Comparison of ENCODE assay signal across 2 cellular contexts in the genomic region with DNA sequence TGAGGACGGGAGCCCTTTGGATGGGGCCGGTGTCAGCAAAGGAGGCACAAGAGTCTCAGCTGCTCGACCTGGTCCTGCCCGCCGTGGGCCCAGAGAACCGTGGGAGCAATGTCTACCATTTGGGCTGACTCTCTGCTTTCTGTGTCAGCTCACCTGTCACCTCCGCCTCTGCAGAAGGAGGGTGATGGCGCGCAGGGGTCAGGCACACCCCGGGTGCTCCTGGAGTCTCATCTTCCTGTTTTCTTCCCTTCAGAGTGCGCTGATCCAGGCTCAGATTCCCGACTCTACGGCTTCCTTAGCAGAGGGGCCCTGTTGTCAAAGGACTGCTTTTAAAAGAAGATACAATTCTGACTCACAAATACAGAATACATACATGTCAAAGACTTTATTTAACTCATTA.
TF ChIP-seq lines count a peak whose summit lies in the region.

No MANE protein-coding gene starts in this region.

TF ChIP-seq in H1, 55 proteins besides CTCF, POLR2A, EP300 and RAD21:
- TF ChIP-seq, protein P1, sequence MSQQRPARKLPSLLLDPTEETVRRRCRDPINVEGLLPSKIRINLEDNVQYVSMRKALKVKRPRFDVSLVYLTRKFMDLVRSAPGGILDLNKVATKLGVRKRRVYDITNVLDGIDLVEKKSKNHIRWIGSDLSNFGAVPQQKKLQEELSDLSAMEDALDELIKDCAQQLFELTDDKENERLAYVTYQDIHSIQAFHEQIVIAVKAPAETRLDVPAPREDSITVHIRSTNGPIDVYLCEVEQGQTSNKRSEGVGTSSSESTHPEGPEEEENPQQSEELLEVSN (IDR thresholded peaks at IDR 0.05): no peak
- no peak for TF ChIP-seq BRCA1 (IDR thresholded peaks at IDR 0.05; ENCODE audit: low read depth, low read length)
- TF ChIP-seq CHD1 (IDR thresholded peaks at IDR 0.05; ENCODE audit: low read depth, low read length): no peak
- TF ChIP-seq EZH2 (IDR thresholded peaks at IDR 0.05; ENCODE audit: low read depth, low read length, severe bottlenecking): no peak
- no peak for TF ChIP-seq USF2 (IDR thresholded peaks at IDR 0.05; ENCODE audit: low read length)
- TF ChIP-seq POLR2AphosphoS5 (IDR thresholded peaks at IDR 0.05; ENCODE audit: low read depth, low read length): no peak
- no peak for TF ChIP-seq PHF8 (conservative IDR thresholded peaks at IDR 0.05; ENCODE audit: low read depth, low read length)
- no peak for TF ChIP-seq FOSL1 (IDR thresholded peaks at IDR 0.05; ENCODE audit: insufficient read depth, low read depth, low read length)
- TF ChIP-seq ASH2L (IDR thresholded peaks at IDR 0.05; ENCODE audit: low read length): no peak
- TF ChIP-seq BACH1 (IDR thresholded peaks at IDR 0.05; ENCODE audit: low read length): no peak
TF ChIP-seq in H1: peak in this region for 0.

TF ChIP-seq in GM12891, 5 proteins besides CTCF, POLR2A, EP300 and RAD21:
- TF ChIP-seq POLR2AphosphoS5 (IDR thresholded peaks at IDR 0.05; ENCODE audit: low read depth, low read length) (no peak), POU2F2 (IDR thresholded peaks at IDR 0.05; ENCODE audit: low read depth, low read length) (no peak), TAF1 (IDR thresholded peaks at IDR 0.05; ENCODE audit: low read depth, low read length) (no peak), PAX5 (IDR thresholded peaks at IDR 0.05; ENCODE audit: insufficient read depth, low read length, severe bottlenecking) (no peak), SPI1 (IDR thresholded peaks at IDR 0.05; ENCODE audit: low read depth, low read length) (no peak)
